Comparison of ENCODE assay signal across 24 cellular contexts in the genomic region with DNA sequence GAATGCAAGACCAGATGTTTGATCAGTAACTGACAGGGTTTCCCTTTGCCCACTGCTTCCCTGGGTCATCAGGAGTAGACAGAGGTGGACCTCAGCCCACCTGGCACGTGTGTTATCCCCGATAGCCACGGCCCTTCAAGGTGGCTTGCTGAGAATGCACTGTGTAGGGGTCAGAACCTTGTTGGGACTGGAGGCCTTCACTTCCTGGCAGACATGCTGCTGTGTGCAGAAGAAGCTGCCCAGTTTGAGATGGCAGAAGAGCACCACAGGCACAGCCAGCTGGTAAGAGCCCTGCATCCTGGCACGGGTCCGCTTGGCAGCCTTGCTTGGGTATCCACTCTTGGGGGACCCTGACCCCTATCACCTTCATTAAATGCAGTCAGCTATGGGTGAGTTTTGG.
DNase-seq lines count a peak whose midpoint lies in the region; ATAC-seq and TF ChIP-seq lines count a peak whose summit lies in the region.
"Had no signal": no experiment of that assay in that cellular context is flagged by ENCODE, and none has a peak within 500 bp of the region (broad histone marks: within the 10 kb centered on the region; RNA-seq: fewer than 3 reads in every experiment).

No MANE protein-coding gene starts in this region.

- H3K4me3 ChIP-seq in tibial nerve, result no peak overlapping the region
- H3K4me3 ChIP-seq: BLaER1, Peyer's patch had no signal

- peaks cover 94% of the 10 kb centered on the region for H3K36me3 Mint-ChIP-seq in activated T-helper 17 cell treated with anti-CD3 and anti-CD28 coated beads, Interleukin-2, amount 50 U/mL, for 72 hours (ENCODE audit: low read depth)

- H3K27me3 Mint-ChIP-seq in activated T-helper 17 cell treated with anti-CD3 and anti-CD28 coated beads, Interleukin-2, amount 50 U/mL, for 72 hours, result no peaks in the 10 kb centered on the region

- TF ChIP-seq POLR2A in tibial nerve (IDR thresholded peaks at IDR 0.05), result no peak

- H3K9me3 ChIP-seq in tibial nerve, result no peaks in the 10 kb centered on the region
- H3K9me3 ChIP-seq: BLaER1, Peyer's patch had no signal

- no peak overlapping the region for H3K4me3 Mint-ChIP-seq in activated T-helper 17 cell treated with anti-CD3 and anti-CD28 coated beads, Interleukin-2, amount 50 U/mL, for 72 hours
- H3K4me3 Mint-ChIP-seq: CD8-positive, alpha-beta T cell had no signal

- peak overlapping the region; percentile 47 for H3K27ac Mint-ChIP-seq in activated T-helper 17 cell treated with anti-CD3 and anti-CD28 coated beads, Interleukin-2, amount 50 U/mL, for 72 hours

- peak overlapping the region; percentile 86 for H3K27ac ChIP-seq in C4-2B
- H3K27ac ChIP-seq in tibial nerve, result no peak overlapping the region
- H3K27ac ChIP-seq: BLaER1, HL-60, Peyer's patch had no signal

- H3K4me1 ChIP-seq in tibial nerve, result no peaks in the 10 kb centered on the region
- H3K4me1 ChIP-seq: BLaER1, Peyer's patch had no signal

- no peak for TF ChIP-seq EP300 in tibial nerve (IDR thresholded peaks at IDR 0.05)

- H3K9me3 Mint-ChIP-seq in activated T-helper 17 cell treated with anti-CD3 and anti-CD28 coated beads, Interleukin-2, amount 50 U/mL, for 72 hours, result no peaks in the 10 kb centered on the region
- H3K9me3 Mint-ChIP-seq: CD8-positive, alpha-beta T cell had no signal

- peak; percentile 26 for DNase-seq in DMS 273 (lab: John Stamatoyannopoulos, UW; ENCODE audit: unreplicated experiment)
- no peak for DNase-seq in DMS 273 treated with DMSO at 0.1 percent for 48 hours (lab: John Stamatoyannopoulos, UW)
- no peak for DNase-seq in tibial nerve (ENCODE audit: low spot score in 2 of 2)
- no peak for DNase-seq in stimulated activated CD8-positive, alpha-beta memory T cell treated with anti-CD3 and anti-CD28 coated beads, Interleukin-4, amount 100 ng/mL, for 48 hours
- DNase-seq: ACHN; CD8-positive, alpha-beta T cell; DMS53; GF-D8; H7; KBM-7; MM.1S; NCI-H1048; NCI-H1417 treated with DMSO at 0.1 percent for 48 hours; NCI-H187; NCI-H2107; NCI-H748 treated with DMSO at 0.1 percent for 48 hours; Peyer's patch had no signal

- 88 to 92% methylated on average over 5 of the region's 5 CpGs for WGBS in tibial nerve, 2 donors

- H3K36me3 ChIP-seq in tibial nerve, result peaks cover 0 to 67% (median 0%) of the 10 kb centered on the region in 3 donors

- no peak for TF ChIP-seq CTCF in C4-2B (conservative IDR thresholded peaks at IDR 0.05)
- TF ChIP-seq CTCF in tibial nerve (IDR thresholded peaks at IDR 0.05), result no peak

- no peak for ATAC-seq in activated T-helper 17 cell treated with anti-CD3 and anti-CD28 coated beads, Interleukin-2, amount 50 U/mL, for 72 hours (replicated peaks)
- ATAC-seq in esophagus mucosa (peak; percentile 26), GM21367 (IDR thresholded peaks at IDR 0.05; ENCODE audit: unreplicated experiment) (no peak)
- ATAC-seq: CD8-positive, alpha-beta T cell; SK-N-SH treated with all-trans-retinoic acid at 6 μM for 48 hours had no signal

- H3K27me3 ChIP-seq in tibial nerve, result no peaks in the 10 kb centered on the region
- H3K27me3 ChIP-seq: BLaER1, Peyer's patch had no signal

- H3K4me1 Mint-ChIP-seq in activated T-helper 17 cell treated with anti-CD3 and anti-CD28 coated beads, Interleukin-2, amount 50 U/mL, for 72 hours, result peaks cover 10% of the 10 kb centered on the region
